ENCODE assay signal across 2 cellular contexts in genomic region chr17:59487161-59487873, GRCh38.
TF ChIP-seq lines count a peak whose summit lies in the region.

No MANE protein-coding gene starts in this region.

TF ChIP-seq in IMR-90, 13 proteins besides CTCF, POLR2A, EP300 and RAD21:
- no peak for TF ChIP-seq MAFK (IDR thresholded peaks at IDR 0.05; ENCODE audit: low read depth, low read length)
- TF ChIP-seq, protein P1, sequence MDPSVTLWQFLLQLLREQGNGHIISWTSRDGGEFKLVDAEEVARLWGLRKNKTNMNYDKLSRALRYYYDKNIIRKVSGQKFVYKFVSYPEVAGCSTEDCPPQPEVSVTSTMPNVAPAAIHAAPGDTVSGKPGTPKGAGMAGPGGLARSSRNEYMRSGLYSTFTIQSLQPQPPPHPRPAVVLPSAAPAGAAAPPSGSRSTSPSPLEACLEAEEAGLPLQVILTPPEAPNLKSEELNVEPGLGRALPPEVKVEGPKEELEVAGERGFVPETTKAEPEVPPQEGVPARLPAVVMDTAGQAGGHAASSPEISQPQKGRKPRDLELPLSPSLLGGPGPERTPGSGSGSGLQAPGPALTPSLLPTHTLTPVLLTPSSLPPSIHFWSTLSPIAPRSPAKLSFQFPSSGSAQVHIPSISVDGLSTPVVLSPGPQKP (IDR thresholded peaks at IDR 0.05; ENCODE audit: borderline replicate concordance, low read depth, low read length) = no peak
- TF ChIP-seq CEBPB (IDR thresholded peaks at IDR 0.05; ENCODE audit: low read depth, low read length) = no peak
- TF ChIP-seq CHD1 (IDR thresholded peaks at IDR 0.05; ENCODE audit: low read depth, low read length) = no peak
- TF ChIP-seq SMC3 (IDR thresholded peaks at IDR 0.05; ENCODE audit: low read depth, low read length) = no peak
- TF ChIP-seq NFE2L2 (IDR thresholded peaks at IDR 0.05; ENCODE audit: low read depth, low read length) = no peak
- no peak for TF ChIP-seq USF2 (IDR thresholded peaks at IDR 0.05; ENCODE audit: low read depth, low read length)
- TF ChIP-seq FOS (IDR thresholded peaks at IDR 0.05; ENCODE audit: low read depth, low read length) = no peak

TF ChIP-seq in K562, 482 proteins besides CTCF, POLR2A, EP300 and RAD21:
- no peak for TF ChIP-seq SAP30 (IDR thresholded peaks at IDR 0.05; ENCODE audit: borderline replicate concordance, insufficient read depth, low read depth, low read length, poor library complexity, severe bottlenecking)
- TF ChIP-seq ZBTB7A (IDR thresholded peaks at IDR 0.05; ENCODE audit: borderline replicate concordance, control insufficient read depth, low read depth, low read length) = no peak
- TF ChIP-seq PHB (CRISPR knock-in tag; IDR thresholded peaks at IDR 0.05) = no peak
- TF ChIP-seq CREB3 (tag; conservative IDR thresholded peaks at IDR 0.05; ENCODE audit: low read depth) = no peak
- TF ChIP-seq STAT5B (CRISPR knock-in tag; IDR thresholded peaks at IDR 0.05) = no peak
- TF ChIP-seq ZNF717 (CRISPR knock-in tag; IDR thresholded peaks at IDR 0.05) = no peak
- no peak for TF ChIP-seq HNRNPH1 (optimal IDR thresholded peaks at IDR 0.05; ENCODE audit: low read depth, low read length)
- TF ChIP-seq HEY1 (CRISPR knock-in tag; IDR thresholded peaks at IDR 0.05; ENCODE audit: borderline replicate concordance) = no peak
- TF ChIP-seq TARDBP (IDR thresholded peaks at IDR 0.05) = no peak
- TF ChIP-seq HINFP (tag; conservative IDR thresholded peaks at IDR 0.05; ENCODE audit: low read depth) = no peak
- TF ChIP-seq, protein P2, sequence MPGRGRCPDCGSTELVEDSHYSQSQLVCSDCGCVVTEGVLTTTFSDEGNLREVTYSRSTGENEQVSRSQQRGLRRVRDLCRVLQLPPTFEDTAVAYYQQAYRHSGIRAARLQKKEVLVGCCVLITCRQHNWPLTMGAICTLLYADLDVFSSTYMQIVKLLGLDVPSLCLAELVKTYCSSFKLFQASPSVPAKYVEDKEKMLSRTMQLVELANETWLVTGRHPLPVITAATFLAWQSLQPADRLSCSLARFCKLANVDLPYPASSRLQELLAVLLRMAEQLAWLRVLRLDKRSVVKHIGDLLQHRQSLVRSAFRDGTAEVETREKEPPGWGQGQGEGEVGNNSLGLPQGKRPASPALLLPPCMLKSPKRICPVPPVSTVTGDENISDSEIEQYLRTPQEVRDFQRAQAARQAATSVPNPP (IDR thresholded peaks at IDR 0.05; ENCODE audit: borderline replicate concordance, insufficient read depth, insufficient read length) = no peak
- no peak for TF ChIP-seq ZNF184 (CRISPR knock-in tag; IDR thresholded peaks at IDR 0.05)
- TF ChIP-seq, protein P3, sequence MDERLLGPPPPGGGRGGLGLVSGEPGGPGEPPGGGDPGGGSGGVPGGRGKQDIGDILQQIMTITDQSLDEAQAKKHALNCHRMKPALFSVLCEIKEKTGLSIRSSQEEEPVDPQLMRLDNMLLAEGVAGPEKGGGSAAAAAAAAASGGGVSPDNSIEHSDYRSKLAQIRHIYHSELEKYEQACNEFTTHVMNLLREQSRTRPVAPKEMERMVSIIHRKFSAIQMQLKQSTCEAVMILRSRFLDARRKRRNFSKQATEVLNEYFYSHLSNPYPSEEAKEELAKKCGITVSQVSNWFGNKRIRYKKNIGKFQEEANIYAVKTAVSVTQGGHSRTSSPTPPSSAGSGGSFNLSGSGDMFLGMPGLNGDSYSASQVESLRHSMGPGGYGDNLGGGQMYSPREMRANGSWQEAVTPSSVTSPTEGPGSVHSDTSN (CRISPR knock-in tag; IDR thresholded peaks at IDR 0.05; ENCODE audit: low read depth) = no peak
- TF ChIP-seq, protein P3 (tag; conservative IDR thresholded peaks at IDR 0.05; ENCODE audit: low read depth) = no peak
- no peak for TF ChIP-seq EP400 (IDR thresholded peaks at IDR 0.05)
- TF ChIP-seq ZNF175 (CRISPR knock-in tag; IDR thresholded peaks at IDR 0.05; ENCODE audit: low read depth) = no peak
- TF ChIP-seq KDM2B (CRISPR knock-in tag; IDR thresholded peaks at IDR 0.05) = no peak
- TF ChIP-seq EHMT2 (IDR thresholded peaks at IDR 0.05) = no peak
- TF ChIP-seq ERF (CRISPR knock-in tag; IDR thresholded peaks at IDR 0.05) = no peak
